31 cellular contexts compared by ENCODE assay signal in the genomic region with DNA sequence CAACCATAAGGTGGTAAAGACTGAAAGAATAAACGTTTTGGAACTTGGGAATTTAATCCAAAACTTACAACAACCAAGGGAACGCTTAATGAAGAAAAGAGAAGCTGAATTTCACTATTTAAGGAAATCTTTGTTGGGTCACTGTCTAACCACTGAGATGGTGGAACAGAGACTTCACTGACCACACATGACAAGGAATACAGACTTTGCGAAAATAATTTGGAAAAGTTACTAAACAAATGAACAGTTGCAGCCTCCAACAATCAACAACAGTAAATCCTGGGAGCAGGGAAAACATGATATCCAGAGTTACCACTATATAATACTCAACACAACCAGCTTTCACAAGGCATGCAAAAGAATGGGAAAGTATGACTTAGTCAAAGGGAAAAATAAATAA.
DNase-seq lines count a peak whose midpoint lies in the region; ATAC-seq, FAIRE-seq and TF ChIP-seq lines count a peak whose summit lies in the region.
"Had no signal": no experiment of that assay in that cellular context is flagged by ENCODE, and none has a peak within 500 bp of the region (broad histone marks: within the 10 kb centered on the region; RNA-seq: fewer than 3 reads in every experiment).

No MANE protein-coding gene starts in this region.

- no peak overlapping the region for H3K4me3 ChIP-seq in K562
- H3K4me3 ChIP-seq: A549; BLaER1; BLaER1 treated with 17β-estradiol and CSF1 and Interleukin-3, amounts not matched to agents 10 nM and 100 nM had no signal

- no TSS peak for BruUV-seq in K562 (replicated peaks; lab: Mats Ljungman, UMichigan)

- no peaks in the 10 kb centered on the region for H3K9me3 ChIP-seq in K562 (replicated peaks; ENCODE audit: control insufficient read depth, insufficient read depth, low read depth, low read length)
- H3K9me3 ChIP-seq: BE2C had no signal

- H4K20me1 ChIP-seq in K562 (replicated peaks; ENCODE audit: control insufficient read depth, insufficient read depth, low read length): no peaks in the 10 kb centered on the region
- H4K20me1 ChIP-seq: BLaER1; BLaER1 treated with 17β-estradiol and CSF1 and Interleukin-3, amounts not matched to agents 10 nM and 100 nM had no signal

- peaks cover 4 to 11% of the 10 kb centered on the region in 2 donors for H3K9me3 Mint-ChIP-seq in natural killer cell

- intact Hi-C loops in K562 (cut with micrococcal nuclease) (no loop called here), natural killer cell (cut with micrococcal nuclease) (no loop called here)

- H3K36me3 ChIP-seq in K562 (ENCODE audit: control insufficient read depth, insufficient read depth, low read length): no peaks in the 10 kb centered on the region
- H3K36me3 ChIP-seq: BE2C; BLaER1; BLaER1 treated with 17β-estradiol and CSF1 and Interleukin-3, amounts not matched to agents 10 nM and 100 nM had no signal

- no peak overlapping the region for H3K9ac ChIP-seq in K562 (ENCODE audit: insufficient read depth in 1 of 2, low read depth in 2 of 2, low read length in 2 of 2)
- H3K9ac ChIP-seq: BLaER1; BLaER1 treated with 17β-estradiol and CSF1 and Interleukin-3, amounts not matched to agents 10 nM and 100 nM had no signal

- H3K36me3 Mint-ChIP-seq in natural killer cell: peaks cover 22% of the 10 kb centered on the region
- H3K36me3 Mint-ChIP-seq: CD14-positive monocyte; CD4-positive, CD25-positive, alpha-beta regulatory T cell; CD8-positive, alpha-beta memory T cell; CD8-positive, alpha-beta T cell had no signal

- H2AFZ ChIP-seq in K562 (ENCODE audit: low read depth, low read length): no peak overlapping the region

- H3K4me1 Mint-ChIP-seq in natural killer cell: peaks cover 5 to 6% of the 10 kb centered on the region in 2 donors
- H3K4me1 Mint-ChIP-seq: B cell; CD4-positive, alpha-beta memory T cell; CD4-positive, CD25-positive, alpha-beta regulatory T cell; CD8-positive, alpha-beta memory T cell had no signal

- H3K27me3 ChIP-seq in K562 (ENCODE audit: control insufficient read depth in 2 of 2, insufficient read depth in 2 of 2, low read length in 2 of 2): peaks cover 0 to 6% of the 10 kb centered on the region in 2 experiments; a peak in 1 of 5 replicates
- H3K27me3 ChIP-seq: BE2C; BLaER1; BLaER1 treated with 17β-estradiol and CSF1 and Interleukin-3, amounts not matched to agents 10 nM and 100 nM had no signal

- no peak for TF ChIP-seq POLR2A in K562 (conservative IDR thresholded peaks at IDR 0.05)

- no peak overlapping the region for H3K27ac ChIP-seq in K562 (ENCODE audit: extremely low read depth, low read depth, low read length)
- H3K27ac ChIP-seq: 22Rv1; A549; BLaER1; BLaER1 treated with 17β-estradiol and CSF1 and Interleukin-3, amounts not matched to agents 10 nM and 100 nM; C4-2B had no signal

- ATAC-seq in K562 (no peak), natural killer cell (no peak)
- ATAC-seq: A549; CD8-positive, alpha-beta T cell had no signal

- TF ChIP-seq EP300 in K562 (IDR thresholded peaks at IDR 0.05; ENCODE audit: low read length): no peak

- CTCF ChIA-PET in K562 (lab: Yijun Ruan, JAX; ENCODE audit: low intra/inter-chr PET ratio): no interaction called here

- in situ Hi-C loops in K562 (cut with MboI): no loop called here

- TF ChIP-seq RAD21 in K562 (CRISPR knock-in tag; conservative IDR thresholded peaks at IDR 0.05 in 1 of 2, IDR thresholded peaks at IDR 0.05 in 1 of 2): no peak

- peaks cover 0 to 2% of the 10 kb centered on the region in 2 donors for H3K27me3 Mint-ChIP-seq in natural killer cell (ENCODE audit: low read depth in 2 of 2)

- POLR2A ChIA-PET in K562 (lab: Yijun Ruan, JAX): no interaction called here

- FAIRE-seq in K562 (lab: Jason Lieb, UNC): no peak
- FAIRE-seq: A204.1, A549, D721Med had no signal

- 6% methylated on average over 3 of the region's 3 CpGs for WGBS in K562 (ENCODE audit: insufficient coverage, low coverage, missing lambda C conversion rate)

- no peak overlapping the region for H3K4me3 Mint-ChIP-seq in natural killer cell
- H3K4me3 Mint-ChIP-seq: B cell; CD14-positive monocyte; CD4-positive, alpha-beta memory T cell; CD4-positive, alpha-beta T cell; CD4-positive, CD25-positive, alpha-beta regulatory T cell; CD8-positive, alpha-beta memory T cell; CD8-positive, alpha-beta T cell had no signal

- no peaks in the 10 kb centered on the region for H3K4me1 ChIP-seq in K562 (replicated peaks in 1 of 2; ENCODE audit: control insufficient read depth in 2 of 2, insufficient read depth in 2 of 2, low read length in 2 of 2)
- H3K4me1 ChIP-seq: A549, BE2C, Caco-2 had no signal

- no peak overlapping the region for H3K4me2 ChIP-seq in K562 (ENCODE audit: insufficient read depth, low read length)
- H3K4me2 ChIP-seq: A549; BLaER1; BLaER1 treated with 17β-estradiol and CSF1 and Interleukin-3, amounts not matched to agents 10 nM and 100 nM had no signal

- no peak for DNase-seq in K562 (ENCODE audit: extremely low read depth in 1 of 4, low spot score in 3 of 4)
- DNase-seq in natural killer cell: no peak
- DNase-seq: 8988T; ACHN; AML-193; BE2C; C1 segment of cervical spinal cord; Caco-2; Calu3; CD4-positive, alpha-beta memory T cell; CD4-positive, alpha-beta T cell; CD4-positive, CD25-positive, alpha-beta regulatory T cell; CD8-positive, alpha-beta memory T cell; CD8-positive, alpha-beta T cell; COR-L47; DMS 273 treated with DMSO at 0.1 percent for 48 hours; DMS153; DMS53; DMS79; DMS79 treated with DMSO at 0.1 percent for 48 hours; DND-41; EL had no signal

- TF ChIP-seq CTCF in K562 (IDR thresholded peaks at IDR 0.05 in 2 of 3, conservative IDR thresholded peaks at IDR 0.05 in 1 of 3; ENCODE audit: insufficient read depth in 2 of 3, low read depth in 1 of 3, low read length in 3 of 3): no peak
- TF ChIP-seq CTCF in natural killer cell (IDR thresholded peaks at IDR 0.05): no peak

- H3K79me2 ChIP-seq in K562 (ENCODE audit: control insufficient read depth, insufficient read depth, low read length): no peaks in the 10 kb centered on the region

- no peaks in the 10 kb centered on the region for H3K9me1 ChIP-seq in K562 (ENCODE audit: control insufficient read depth, insufficient read depth, low read length)

- H3K27ac Mint-ChIP-seq in natural killer cell: no peak overlapping the region
- H3K27ac Mint-ChIP-seq: B cell; CD14-positive monocyte; CD4-positive, alpha-beta memory T cell; CD4-positive, alpha-beta T cell; CD4-positive, CD25-positive, alpha-beta regulatory T cell; CD8-positive, alpha-beta memory T cell; CD8-positive, alpha-beta T cell had no signal

TF ChIP-seq in K562, 482 proteins besides CTCF, POLR2A, EP300 and RAD21:
- TF ChIP-seq ZNF12 (CRISPR knock-in tag; IDR thresholded peaks at IDR 0.05): no peak
- no peak for TF ChIP-seq HNRNPH1 (optimal IDR thresholded peaks at IDR 0.05; ENCODE audit: low read depth, low read length)
- no peak for TF ChIP-seq TFAM (CRISPR knock-in tag; conservative IDR thresholded peaks at IDR 0.05)
- TF ChIP-seq PML (IDR thresholded peaks at IDR 0.05; ENCODE audit: low read length): no peak
- TF ChIP-seq ADNP (tag; IDR thresholded peaks at IDR 0.05): no peak
- no peak for TF ChIP-seq GATAD2A (IDR thresholded peaks at IDR 0.05)
- no peak for TF ChIP-seq ZNF143 (CRISPR knock-in tag; IDR thresholded peaks at IDR 0.05)
- no peak for TF ChIP-seq ZNF398 (CRISPR knock-in tag; IDR thresholded peaks at IDR 0.05)
- no peak for TF ChIP-seq MTA1 (IDR thresholded peaks at IDR 0.05; ENCODE audit: borderline replicate concordance)
- TF ChIP-seq, protein P1, sequence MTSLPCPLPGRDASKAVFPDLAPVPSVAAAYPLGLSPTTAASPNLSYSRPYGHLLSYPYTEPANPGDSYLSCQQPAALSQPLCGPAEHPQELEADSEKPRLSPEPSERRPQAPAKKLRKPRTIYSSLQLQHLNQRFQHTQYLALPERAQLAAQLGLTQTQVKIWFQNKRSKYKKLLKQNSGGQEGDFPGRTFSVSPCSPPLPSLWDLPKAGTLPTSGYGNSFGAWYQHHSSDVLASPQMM (CRISPR knock-in tag; IDR thresholded peaks at IDR 0.05): no peak
- peak; percentile 98 for TF ChIP-seq ZNF175 (CRISPR knock-in tag; IDR thresholded peaks at IDR 0.05; ENCODE audit: low read depth)
- TF ChIP-seq RCOR1 (IDR thresholded peaks at IDR 0.05; ENCODE audit: borderline replicate concordance in 1 of 2, low read depth in 2 of 2, low read length in 2 of 2): no peak
- no peak for TF ChIP-seq CC2D1A (IDR thresholded peaks at IDR 0.05)
- TF ChIP-seq, protein P2, sequence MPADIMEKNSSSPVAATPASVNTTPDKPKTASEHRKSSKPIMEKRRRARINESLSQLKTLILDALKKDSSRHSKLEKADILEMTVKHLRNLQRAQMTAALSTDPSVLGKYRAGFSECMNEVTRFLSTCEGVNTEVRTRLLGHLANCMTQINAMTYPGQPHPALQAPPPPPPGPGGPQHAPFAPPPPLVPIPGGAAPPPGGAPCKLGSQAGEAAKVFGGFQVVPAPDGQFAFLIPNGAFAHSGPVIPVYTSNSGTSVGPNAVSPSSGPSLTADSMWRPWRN (IDR thresholded peaks at IDR 0.05; ENCODE audit: low read depth): 0 out of 2 replicates have a peak, but pooled peaks have one; percentile 26
- TF ChIP-seq ZNF431 (CRISPR knock-in tag; IDR thresholded peaks at IDR 0.05): no peak
